ENCODE assay signal across 21 cellular contexts in genomic region chr5:160310140-160310909, GRCh38. TPM values are rescaled to one million over a fixed set of nuclear protein-coding genes. Genes with fewer than 3 reads are reported as not detected.
DNase-seq lines count a peak whose midpoint lies in the region; ATAC-seq, FAIRE-seq and TF ChIP-seq lines count a peak whose summit lies in the region.
"Had no signal": no experiment of that assay in that cellular context is flagged by ENCODE, and none has a peak within 500 bp of the region (broad histone marks: within the 10 kb centered on the region; RNA-seq: fewer than 3 reads in every experiment).

No MANE protein-coding gene starts in this region.

- TF ChIP-seq POLR2A in HepG2 (IDR thresholded peaks at IDR 0.05; ENCODE audit: insufficient read depth in 1 of 2, low read depth in 2 of 2, low read length in 2 of 2) (no peak), right lobe of liver (IDR thresholded peaks at IDR 0.05) (no peak), testis (IDR thresholded peaks at IDR 0.05) (no peak)

- H4K20me1 ChIP-seq in HepG2 (ENCODE audit: insufficient read depth, low read length): no peaks in the 10 kb centered on the region

- no peak overlapping the region for H2AFZ ChIP-seq in HepG2 (ENCODE audit: low read length)

- CTCF ChIA-PET in HepG2 (lab: Yijun Ruan, JAX; ENCODE audit: low intra/inter-chr PET ratio, low total read pairs): no interaction called here

- H3K27ac ChIP-seq in HepG2 (ENCODE audit: extremely low read length, insufficient read depth, low read length): no peak overlapping the region
- H3K27ac ChIP-seq in right lobe of liver: no peak overlapping the region
- no peak overlapping the region for H3K27ac ChIP-seq in testis
- H3K27ac ChIP-seq: esophagus muscularis mucosa, vagina had no signal

- no TSS peak for BruUV-seq in HepG2 (replicated peaks; lab: Mats Ljungman, UMichigan)

- DNase-seq in HepG2 (ENCODE audit: low spot score) (no peak), right lobe of liver (no peak), cerebellar nuclear complex (lab: John Stamatoyannopoulos, UW) (peak; percentile 62 to 63), mesenteric fat pad (ENCODE audit: low spot score) (peak; percentile 5), urothelium cell line (ENCODE audit: low spot score) (no peak), testis (no peak), glomerular visceral epithelial cell (ENCODE audit: extremely low spot score) (no peak)
- no peak for DNase-seq in stimulated activated naive CD4-positive, alpha-beta T cell (lab: John Stamatoyannopoulos, UW)
- DNase-seq: activated CD4-positive, CD25-positive, alpha-beta regulatory T cell; activated naive CD8-positive, alpha-beta T cell treated with anti-CD3 and anti-CD28 coated beads, Interleukin-2, amount 50 U/mL, for 24 hours; islet precursor cell; mucosa of descending colon; NCI-H1092; NCI-H526 treated with DMSO at 0.1 percent for 48 hours; OCI-M1; ovary; stimulated activated CD4-positive, alpha-beta T cell treated with anti-CD3 and anti-CD28 coated beads, Interleukin-1b, Interleukin-23, amount 100 ng/mL, for 48 hours had no signal

- H3K79me2 ChIP-seq in HepG2 (ENCODE audit: insufficient read depth, low read length): no peaks in the 10 kb centered on the region

- H3K9me3 ChIP-seq in HepG2 (ENCODE audit: low read length) (no peaks in the 10 kb centered on the region), right lobe of liver (no peaks in the 10 kb centered on the region), testis (no peaks in the 10 kb centered on the region)
- H3K9me3 ChIP-seq: esophagus muscularis mucosa, mucosa of descending colon, ovary, vagina had no signal

- H3K36me3 ChIP-seq in HepG2 (replicated peaks in 1 of 2; ENCODE audit: control insufficient read depth in 1 of 2, insufficient read depth in 2 of 2, low read length in 2 of 2) (no peaks in the 10 kb centered on the region), right lobe of liver (no peaks in the 10 kb centered on the region), testis (ENCODE audit: low read depth, missing control alignments) (no peaks in the 10 kb centered on the region)
- H3K36me3 ChIP-seq: esophagus muscularis mucosa, ovary, vagina had no signal

- peaks cover 16% of the 10 kb centered on the region for H3K4me1 ChIP-seq in HepG2 (ENCODE audit: insufficient read depth, low read length)
- H3K4me1 ChIP-seq in right lobe of liver: peaks cover 0 to 8% (median 0%) of the 10 kb centered on the region in 4 donors
- peaks cover 15% of the 10 kb centered on the region for H3K4me1 ChIP-seq in testis

- in situ Hi-C loops in HepG2 (cut with HindIII; ENCODE audit: extremely low pct_ligation_motif_present, low pct_unique_long_range_greater_than_20kb): no loop called here

- no peak overlapping the region for H3K4me2 ChIP-seq in HepG2 (ENCODE audit: low read depth, low read length)

- intact Hi-C loops in HepG2 (cut with micrococcal nuclease; ENCODE audit: unreplicated experiment): no loop called here
- intact Hi-C loops in right lobe of liver (cut with DNase I): no loop called here
- intact Hi-C loops in testis (cut with DNase I; ENCODE audit: low total_unique reads): no loop called here

- ATAC-seq in HepG2: no peak
- no peak for ATAC-seq in right lobe of liver
- ATAC-seq: activated naive CD8-positive, alpha-beta T cell treated with anti-CD3 and anti-CD28 coated beads, Interleukin-2, amount 50 U/mL, for 24 hours; K562; mucosa of descending colon had no signal

- no peak overlapping the region for H3K9ac ChIP-seq in HepG2 (ENCODE audit: insufficient read depth, low read depth, low read length)

- whole genome bisulfite sequencing in HepG2 (ENCODE audit: low lambda C conversion rate): 90% methylated on average over 7 of the region's 7 CpGs
- WGBS in right lobe of liver (ENCODE audit: insufficient coverage, low coverage, low lambda C conversion rate, missing lambda C conversion rate): 67% methylated on average over 6 of the region's 7 CpGs
- 80 to 83% methylated on average over 7 of the region's 7 CpGs for WGBS in testis, 2 donors

- H3K4me3 ChIP-seq in HepG2 (replicated peaks in 1 of 3; ENCODE audit: insufficient read depth in 1 of 3, low read depth in 2 of 3, low read length in 3 of 3) (no peak overlapping the region), right lobe of liver (no peak overlapping the region), testis (no peak overlapping the region)
- H3K4me3 ChIP-seq: esophagus muscularis mucosa, K562, mucosa of descending colon, ovary had no signal

- POLR2A ChIA-PET in HepG2 (lab: Yijun Ruan, JAX): no interaction called here

- TF ChIP-seq RAD21 in HepG2 (CRISPR knock-in tag; IDR thresholded peaks at IDR 0.05): no peak

- FAIRE-seq in HepG2 (lab: Jason Lieb, UNC) (no peak), urothelium cell line (lab: Jason Lieb, UNC) (peak; percentile 62)
- FAIRE-seq: bronchial epithelial cell, K562 had no signal

- TF ChIP-seq EP300 in HepG2 (IDR thresholded peaks at IDR 0.05; ENCODE audit: low read depth in 2 of 2, low read length in 2 of 2): no peak
- no peak for TF ChIP-seq EP300 in HepG2 (CRISPR knock-in tag; IDR thresholded peaks at IDR 0.05; ENCODE audit: borderline replicate concordance)

- TF ChIP-seq CTCF in HepG2 (CRISPR knock-in tag; IDR thresholded peaks at IDR 0.05) (no peak), right lobe of liver (IDR thresholded peaks at IDR 0.05) (no peak), testis (IDR thresholded peaks at IDR 0.05) (no peak)

- H3K27me3 ChIP-seq in HepG2 (ENCODE audit: control insufficient read depth in 1 of 2, insufficient read depth in 2 of 2, low read length in 2 of 2) (peaks cover 0 to 3% of the 10 kb centered on the region in 2 experiments; a peak in 2 of 5 replicates), right lobe of liver (peaks cover 7 to 9% of the 10 kb centered on the region in 2 donors), testis (no peaks in the 10 kb centered on the region)
- H3K27me3 ChIP-seq: ovary, vagina had no signal

TF ChIP-seq in HepG2, 621 proteins besides CTCF, POLR2A, EP300 and RAD21 (continues in another document):
- 0 out of 2 replicates have a peak, but pooled peaks have one; percentile 25 for TF ChIP-seq CREB1 (IDR thresholded peaks at IDR 0.05)
- TF ChIP-seq CREB1 (CRISPR knock-in tag; IDR thresholded peaks at IDR 0.05): no peak

RNA-seq across cellular contexts. Expression of gene CCNJL, which starts 2.0 kb away (rescaled TPM):
- total RNA-seq in HepG2 (2016; rRNA removed; fragmentation: Illumina TruSeq; extraction: Trizol) (1.1 and 1.6 TPM in 2 replicates), right lobe of liver (under 1 TPM; 0.19 to 0.79 (median 0.44) TPM), mesenteric fat pad (0.80 TPM), testis (10 to 100 TPM; 41.4 to 47.0 TPM)
- total RNA-seq in HepG2 (2016; cell fraction: cytosol; rRNA removed; fragmentation: Illumina TruSeq; extraction: Trizol; ENCODE audit: low read depth): 0.44 and 0.51 TPM in 2 replicates
- 1.0 and 1.5 TPM in 2 replicates for total RNA-seq in HepG2 (2016; cell fraction: insoluble cytoplasmic fraction; rRNA removed; fragmentation: Illumina TruSeq; extraction: Trizol)
- total RNA-seq in HepG2 (2016; cell fraction: membrane; rRNA removed; fragmentation: Illumina TruSeq; extraction: Trizol): 1.6 and 1.8 TPM in 2 replicates
- total RNA-seq in HepG2 (2016; cell fraction: nucleus; rRNA removed; fragmentation: Illumina TruSeq; extraction: Trizol): 1.2 and 1.3 TPM in 2 replicates
- polyA plus RNA-seq in HepG2 (2011; rRNA removed) (4.2 and 4.4 TPM in 2 replicates), testis (ENCODE audit: insufficient read depth, low read depth, low replicate concordance) (23.6 TPM)
- 1.7 and 2.8 TPM in 2 replicates for polyA plus RNA-seq in HepG2 (2011; cell fraction: cytosol; rRNA removed)
- 3.2 and 3.9 TPM in 2 replicates for polyA plus RNA-seq in HepG2 (2011; cell fraction: nucleus; rRNA removed)
- polyA plus RNA-seq in HepG2 (2012): 2.1 and 3.0 TPM in 2 replicates
- polyA plus RNA-seq in HepG2 (2016; cell fraction: cytosol; fragmentation: Illumina TruSeq; extraction: Trizol; ENCODE audit: low read depth): 0.73 and 1.4 TPM in 2 replicates
- 2.2 and 2.7 TPM in 2 replicates for polyA plus RNA-seq in HepG2 (2016; cell fraction: insoluble cytoplasmic fraction; fragmentation: Illumina TruSeq; extraction: Trizol; ENCODE audit: low read depth)
- 1.9 and 2.3 TPM in 2 replicates for polyA plus RNA-seq in HepG2 (2016; cell fraction: membrane; fragmentation: Illumina TruSeq; extraction: Trizol; ENCODE audit: low read depth)
- 2.6 and 2.7 TPM in 2 replicates for polyA plus RNA-seq in HepG2 (2016; cell fraction: nucleus; fragmentation: Illumina TruSeq; extraction: Trizol; ENCODE audit: insufficient read depth, low read depth)
- 2.0 and 10.0 TPM in 2 replicates for polyA minus RNA-seq in HepG2 (2011; rRNA and poly(A)+ RNA removed; ENCODE audit: low replicate concordance)
- polyA minus RNA-seq in HepG2 (2011; cell fraction: cytosol; rRNA and poly(A)+ RNA removed): 1.9 and 2.3 TPM in 2 replicates
- 4.7 and 5.5 TPM in 2 replicates for polyA minus RNA-seq in HepG2 (2011; cell fraction: nucleus; rRNA and poly(A)+ RNA removed)
- polyA plus RNA-seq: K562 had no signal

Comparison
In these comparisons a context has a peak if more than half of its experiments do, and no peak if none do; other contexts are left out.
1. DNase-seq: peak in cerebellar nuclear complex (2 of 2) and mesenteric fat pad (single experiment); none in HepG2 (single experiment), right lobe of liver (0 of 3), urothelium cell line (single experiment), stimulated activated naive CD4-positive, alpha-beta T cell (0 of 6), testis (single experiment) and glomerular visceral epithelial cell (single experiment).
2. RNA of gene CCNJL, which starts 2.0 kb away (total RNA-seq): 41.4 to 47.0 TPM in testis; 0.44 to 1.8 TPM in HepG2, 0.80 TPM in mesenteric fat pad (single experiment) and 0.19 to 0.79 TPM in right lobe of liver; every median in the first group is over 10 times any median in the second.